In the genomic region with DNA sequence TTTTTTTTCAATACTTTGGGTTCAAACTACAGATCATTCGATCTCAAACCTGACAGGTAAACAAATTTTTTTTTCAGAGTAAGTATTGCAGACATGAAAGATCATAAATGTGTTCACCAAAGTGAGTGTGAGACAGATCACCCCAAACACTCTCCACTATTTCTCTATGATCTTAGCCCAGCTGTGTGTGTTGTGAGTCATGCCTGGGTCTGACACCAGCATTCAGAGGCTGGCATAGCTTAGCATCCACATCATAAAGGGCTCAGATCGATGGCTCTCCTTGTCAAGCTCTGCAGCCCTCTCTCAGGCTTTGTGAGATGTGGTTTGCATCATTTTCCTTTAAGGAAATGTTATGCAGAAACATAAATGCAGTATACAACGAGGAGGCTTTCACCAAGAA, we compare ENCODE assay signal across 9 cellular contexts.
DNase-seq lines count a peak whose midpoint lies in the region; ATAC-seq and TF ChIP-seq lines count a peak whose summit lies in the region.
"Had no signal": no experiment of that assay in that cellular context is flagged by ENCODE, and none has a peak within 500 bp of the region (broad histone marks: within the 10 kb centered on the region; RNA-seq: fewer than 3 reads in every experiment).

No MANE protein-coding gene starts in this region.

- POLR2A ChIA-PET in SK-N-SH (lab: Yijun Ruan, JAX): no interaction called here

- H2AFZ ChIP-seq in SK-N-SH (ENCODE audit: low read depth): no peak overlapping the region

- no peak for TF ChIP-seq RAD21 in SK-N-SH (IDR thresholded peaks at IDR 0.05; ENCODE audit: low read length)

- CTCF ChIA-PET in SK-N-SH (lab: Yijun Ruan, JAX): interaction anchor here (2.2 to 2.3 kb wide), 2 partner anchors 16 to 17 kb away, joined by 6 read pairs; no protein-coding TSS in a partner anchor

- H3K9me3 ChIP-seq in SK-N-SH: no peaks in the 10 kb centered on the region

- H3K79me2 ChIP-seq in SK-N-SH (ENCODE audit: insufficient read depth): peaks cover 15% of the 10 kb centered on the region; the same call in 1 of the 2 replicates

- DNase-seq in NCI-H345 (lab: John Stamatoyannopoulos, UW) (peak; percentile 26), NCI-H345 treated with DMSO at 0.1 percent for 48 hours (lab: John Stamatoyannopoulos, UW; ENCODE audit: unreplicated experiment) (no peak), SK-N-SH (no peak), fibroblast of pulmonary artery (ENCODE audit: low read depth) (peak; percentile 64), NCI-H2196 (lab: John Stamatoyannopoulos, UW; ENCODE audit: unreplicated experiment) (no peak), NCI-H1436 (lab: John Stamatoyannopoulos, UW) (no peak)
- DNase-seq in stimulated activated CD8-positive, alpha-beta memory T cell treated with anti-CD3 and anti-CD28 coated beads, Interleukin-4, amount 100 ng/mL, for 48 hours: peak; percentile 31

- no peaks in the 10 kb centered on the region for H4K20me1 ChIP-seq in SK-N-SH (ENCODE audit: insufficient read depth)

- no peak for ATAC-seq in HG03520 (IDR thresholded peaks at IDR 0.05; ENCODE audit: unreplicated experiment)

- H3K4me3 ChIP-seq in SK-N-SH (ENCODE audit: low read depth in 2 of 2, low read length in 1 of 2) (no peak overlapping the region), fibroblast of pulmonary artery (replicated peaks; ENCODE audit: low read depth, low read length) (no peak overlapping the region)
- H3K4me3 ChIP-seq: SK-N-MC had no signal

- TF ChIP-seq CTCF in SK-N-SH (IDR thresholded peaks at IDR 0.05): no peak
- no peak for TF ChIP-seq CTCF in fibroblast of pulmonary artery (IDR thresholded peaks at IDR 0.05; ENCODE audit: low read length, missing control alignments)

- H3K27ac ChIP-seq in SK-N-SH (ENCODE audit: low read depth in 2 of 2, low read length in 1 of 2): peak overlapping the region in 1 of 2 experiments; percentile 45; a peak in 3 of 4 replicates

- peaks cover 17 to 37% of the 10 kb centered on the region in 2 experiments for H3K4me1 ChIP-seq in SK-N-SH (ENCODE audit: control insufficient read depth in 1 of 2, insufficient read depth in 2 of 2, low read depth in 1 of 2, low read length in 1 of 2)

- no peaks in the 10 kb centered on the region for H3K27me3 ChIP-seq in SK-N-SH (ENCODE audit: insufficient read depth)

- H3K4me2 ChIP-seq in SK-N-SH: no peak overlapping the region

- no peak for TF ChIP-seq EP300 in SK-N-SH (IDR thresholded peaks at IDR 0.05; ENCODE audit: borderline replicate concordance in 1 of 2, low read depth in 1 of 2, low read length in 1 of 2)

- whole genome bisulfite sequencing in SK-N-SH (ENCODE audit: low lambda C conversion rate): 25% methylated on average over 3 of the region's 3 CpGs

- H3K9ac ChIP-seq in SK-N-SH: no peak overlapping the region

- peaks cover 6% of the 10 kb centered on the region for H3F3A ChIP-seq in SK-N-SH (replicated peaks; ENCODE audit: insufficient read depth)

- no peaks in the 10 kb centered on the region for H3K36me3 ChIP-seq in SK-N-SH (replicated peaks in 1 of 2; ENCODE audit: control insufficient read depth in 1 of 2, insufficient read depth in 2 of 2, low read length in 1 of 2)

- no peaks in the 10 kb centered on the region for H3K9me2 ChIP-seq in SK-N-SH

TF ChIP-seq in SK-N-SH, 30 proteins besides CTCF, POLR2A, EP300 and RAD21:
- TF ChIP-seq JUND (IDR thresholded peaks at IDR 0.05): peak; percentile 76
- TF ChIP-seq TCF12 (IDR thresholded peaks at IDR 0.05): peak; percentile 71; the same call in 1 of the 2 replicates
- TF ChIP-seq, protein P1, sequence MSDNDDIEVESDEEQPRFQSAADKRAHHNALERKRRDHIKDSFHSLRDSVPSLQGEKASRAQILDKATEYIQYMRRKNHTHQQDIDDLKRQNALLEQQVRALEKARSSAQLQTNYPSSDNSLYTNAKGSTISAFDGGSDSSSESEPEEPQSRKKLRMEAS (IDR thresholded peaks at IDR 0.05; ENCODE audit: low read depth): no peak
- TF ChIP-seq CHD2 (IDR thresholded peaks at IDR 0.05; ENCODE audit: low read length, partially characterized antibody): no peak
- peak; percentile 80 for TF ChIP-seq FOSL2 (IDR thresholded peaks at IDR 0.05; ENCODE audit: borderline replicate concordance, low read depth)
- no peak for TF ChIP-seq MXI1 (IDR thresholded peaks at IDR 0.05; ENCODE audit: low read depth, low read length)
- TF ChIP-seq RCOR1 (IDR thresholded peaks at IDR 0.05; ENCODE audit: low read length): no peak
- 0 out of 2 replicates have a peak, but pooled peaks have one; percentile 47 for TF ChIP-seq SIN3A (IDR thresholded peaks at IDR 0.05; ENCODE audit: borderline replicate concordance, low read depth, low read length)
- TF ChIP-seq, protein P2, sequence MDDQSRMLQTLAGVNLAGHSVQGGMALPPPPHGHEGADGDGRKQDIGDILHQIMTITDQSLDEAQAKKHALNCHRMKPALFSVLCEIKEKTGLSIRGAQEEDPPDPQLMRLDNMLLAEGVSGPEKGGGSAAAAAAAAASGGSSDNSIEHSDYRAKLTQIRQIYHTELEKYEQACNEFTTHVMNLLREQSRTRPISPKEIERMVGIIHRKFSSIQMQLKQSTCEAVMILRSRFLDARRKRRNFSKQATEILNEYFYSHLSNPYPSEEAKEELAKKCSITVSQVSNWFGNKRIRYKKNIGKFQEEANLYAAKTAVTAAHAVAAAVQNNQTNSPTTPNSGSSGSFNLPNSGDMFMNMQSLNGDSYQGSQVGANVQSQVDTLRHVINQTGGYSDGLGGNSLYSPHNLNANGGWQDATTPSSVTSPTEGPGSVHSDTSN (IDR thresholded peaks at IDR 0.05): peak; percentile 74

Comparison
In these comparisons a context has a peak if more than half of its experiments do, and no peak if none do; other contexts are left out.
1. DNase-seq: peak in NCI-H345 (single experiment), fibroblast of pulmonary artery (single experiment) and stimulated activated CD8-positive, alpha-beta memory T cell treated with anti-CD3 and anti-CD28 coated beads, Interleukin-4, amount 100 ng/mL, for 48 hours (single experiment); none in NCI-H345 treated with DMSO at 0.1 percent for 48 hours (single experiment), SK-N-SH (single experiment), NCI-H2196 (single experiment) and NCI-H1436 (single experiment).